In genomic region chr4:14095881-14096280, GRCh38 we compare ENCODE assay signal across 25 cellular contexts.
DNase-seq lines count a peak whose midpoint lies in the region; ATAC-seq and TF ChIP-seq lines count a peak whose summit lies in the region.
"Had no signal": no experiment of that assay in that cellular context is flagged by ENCODE, and none has a peak within 500 bp of the region (broad histone marks: within the 10 kb centered on the region; RNA-seq: fewer than 3 reads in every experiment).

No MANE protein-coding gene starts in this region.

- peak overlapping the region; percentile 48; the same call in 1 of the 2 replicates for H3K4me3 Mint-ChIP-seq in HFFc6
- H3K4me3 Mint-ChIP-seq: CD4-positive, alpha-beta memory T cell had no signal

- H2AFZ ChIP-seq in ACC112 (ENCODE audit: low read length, unreplicated experiment): no peak overlapping the region
- H2AFZ ChIP-seq in osteoblast (ENCODE audit: low read length): no peak overlapping the region
- H2AFZ ChIP-seq in mesenchymal stem cell (ENCODE audit: low read depth, low read length): no peak overlapping the region

- no peak overlapping the region for H2AK5ac ChIP-seq in mesenchymal stem cell (ENCODE audit: low read length, severe bottlenecking)

- no peak overlapping the region for H4K91ac ChIP-seq in mesenchymal stem cell (ENCODE audit: low read length)

- H3K36me3 Mint-ChIP-seq in HFFc6 (ENCODE audit: low read depth): peaks cover 12% of the 10 kb centered on the region; the same call in 1 of the 2 replicates
- H3K36me3 Mint-ChIP-seq: CD4-positive, alpha-beta memory T cell had no signal

- H4K8ac ChIP-seq in mesenchymal stem cell (ENCODE audit: low read length): no peak overlapping the region

- no peaks in the 10 kb centered on the region for H3K79me1 ChIP-seq in mesenchymal stem cell (replicated peaks; ENCODE audit: low read length, poor library complexity, severe bottlenecking)

- TF ChIP-seq CTCF in HFFc6 (IDR thresholded peaks at IDR 0.05): no peak
- TF ChIP-seq CTCF in osteoblast (IDR thresholded peaks at IDR 0.05; ENCODE audit: extremely low read depth, low read depth, low read length): no peak
- no peak for TF ChIP-seq CTCF in left lung (IDR thresholded peaks at IDR 0.05)

- no peak overlapping the region for H3K18ac ChIP-seq in mesenchymal stem cell (ENCODE audit: low read depth in 1 of 2, low read length in 2 of 2)

- H3K27me3 ChIP-seq in ACC112 (ENCODE audit: insufficient read depth, low read length): no peaks in the 10 kb centered on the region
- H3K27me3 ChIP-seq in osteoblast (ENCODE audit: insufficient read depth, low read length): no peaks in the 10 kb centered on the region
- H3K27me3 ChIP-seq in left lung: no peaks in the 10 kb centered on the region
- no peaks in the 10 kb centered on the region for H3K27me3 ChIP-seq in mesenchymal stem cell (ENCODE audit: control insufficient read depth in 1 of 2, insufficient read depth in 1 of 2, low read length in 2 of 2)
- H3K27me3 ChIP-seq: MG63 had no signal

- H3K9me3 Mint-ChIP-seq in HFFc6: peaks cover 9% of the 10 kb centered on the region; the same call in 1 of the 2 replicates

- intact Hi-C loops in left lung (cut with DNase I): no loop called here

- H2BK5ac ChIP-seq in mesenchymal stem cell (ENCODE audit: low read depth, low read length, poor library complexity, severe bottlenecking): no peak overlapping the region

- H2BK15ac ChIP-seq in mesenchymal stem cell (ENCODE audit: low read depth, poor library complexity, severe bottlenecking): no peak overlapping the region

- H3K14ac ChIP-seq in mesenchymal stem cell (ENCODE audit: low read length in 2 of 2): no peak overlapping the region

- H3K27me3 Mint-ChIP-seq in HFFc6 (ENCODE audit: insufficient read depth): no peaks in the 10 kb centered on the region

- no CpG with 5 or more reads among the region's 1 CpG for whole genome bisulfite sequencing in mesenchymal stem cell

- H3K79me2 ChIP-seq in ACC112 (ENCODE audit: control insufficient read depth, insufficient read depth, low read length, unreplicated experiment) (no peaks in the 10 kb centered on the region), osteoblast (ENCODE audit: insufficient read depth, low read length) (no peaks in the 10 kb centered on the region)

- H3K27ac Mint-ChIP-seq in HFFc6: peak overlapping the region; percentile 86
- H3K27ac Mint-ChIP-seq: CD4-positive, alpha-beta memory T cell had no signal

- H4K20me1 ChIP-seq in osteoblast (ENCODE audit: insufficient read depth, low read length): no peaks in the 10 kb centered on the region

- H2BK12ac ChIP-seq in mesenchymal stem cell (ENCODE audit: low read length in 2 of 2): no peak overlapping the region

- peaks cover 8% of the 10 kb centered on the region; the same call in 1 of the 2 replicates for H3K36me3 ChIP-seq in ACC112 (ENCODE audit: insufficient read depth, low read length)
- no peaks in the 10 kb centered on the region for H3K36me3 ChIP-seq in osteoblast (ENCODE audit: insufficient read depth, low read length)
- H3K36me3 ChIP-seq in left lung: no peaks in the 10 kb centered on the region
- H3K36me3 ChIP-seq in mesenchymal stem cell (ENCODE audit: control insufficient read depth in 1 of 2, insufficient read depth in 2 of 2, low read depth in 1 of 2, low read length in 2 of 2): no peaks in the 10 kb centered on the region
- H3K36me3 ChIP-seq: MG63 had no signal

- DNase-seq in HFFc6: no peak
- DNase-seq in brain pericyte (ENCODE audit: low read depth, low spot score): peak; percentile 5
- DNase-seq in osteoblast (ENCODE audit: insufficient read length, low spot score, missing footprints): no peak
- no peak for DNase-seq in left lung
- DNase-seq in ecto neural progenitor cell (ENCODE audit: low spot score): no peak
- DNase-seq in mesenchymal stem cell: no peak
- DNase-seq: C1 segment of cervical spinal cord; CD4-positive, alpha-beta memory T cell; COR-L47; DMS53; GF-D8; H7; KG1; NCI-H1105 treated with DMSO at 0.1 percent for 48 hours; NCI-H2029 treated with DMSO at 0.1 percent for 48 hours; NCI-H446 treated with DMSO at 0.1 percent for 48 hours; NCI-H526; NCI-H82; SHP77; SW 1271 had no signal

- H3K9me3 ChIP-seq in osteoblast (ENCODE audit: low read depth, low read length) (no peaks in the 10 kb centered on the region), left lung (no peaks in the 10 kb centered on the region), mesenchymal stem cell (ENCODE audit: control insufficient read depth, low read length) (peaks cover 7% of the 10 kb centered on the region)
- H3K9me3 ChIP-seq: MG63 had no signal

- H3K4me3 ChIP-seq in ACC112 (ENCODE audit: low read depth, low read length) (no peak overlapping the region), osteoblast (ENCODE audit: insufficient read depth, low read length) (no peak overlapping the region), left lung (no peak overlapping the region), mesenchymal stem cell (ENCODE audit: insufficient read depth in 1 of 2, low read depth in 1 of 2, low read length in 2 of 2) (no peak overlapping the region)
- H3K4me3 ChIP-seq: MG63 had no signal

- H2BK120ac ChIP-seq in mesenchymal stem cell (ENCODE audit: low read depth, low read length): no peak overlapping the region

- H3K23ac ChIP-seq in mesenchymal stem cell (ENCODE audit: low read length in 2 of 2): no peak overlapping the region

- H3K4me1 Mint-ChIP-seq in HFFc6 (ENCODE audit: low read depth): peaks cover 68% of the 10 kb centered on the region
- H3K4me1 Mint-ChIP-seq: CD4-positive, alpha-beta memory T cell had no signal

- no peak for ATAC-seq in left lung
- no peak for ATAC-seq in HG03354 (IDR thresholded peaks at IDR 0.05; ENCODE audit: poor library complexity, severe bottlenecking, unreplicated experiment)
- ATAC-seq: Panc1 had no signal

- no peak overlapping the region for H3K4ac ChIP-seq in mesenchymal stem cell (ENCODE audit: low read depth in 1 of 2, low read length in 2 of 2)

- H3K4me2 ChIP-seq in osteoblast (ENCODE audit: insufficient read depth, low read length) (no peak overlapping the region), mesenchymal stem cell (ENCODE audit: low read length, poor library complexity, severe bottlenecking) (no peak overlapping the region)

- peaks cover 32% of the 10 kb centered on the region for H3K4me1 ChIP-seq in ACC112 (ENCODE audit: control insufficient read depth, insufficient read depth, low read length, unreplicated experiment)
- peaks cover 24% of the 10 kb centered on the region for H3K4me1 ChIP-seq in osteoblast (ENCODE audit: insufficient read depth, low read length)
- H3K4me1 ChIP-seq in left lung: no peaks in the 10 kb centered on the region
- H3K4me1 ChIP-seq in mesenchymal stem cell (ENCODE audit: control insufficient read depth, insufficient read depth, low read depth, low read length): no peaks in the 10 kb centered on the region

- no peak overlapping the region for H3K9ac ChIP-seq in mesenchymal stem cell (ENCODE audit: low read length)

- H3K27ac ChIP-seq in ACC112 (ENCODE audit: low read depth, low read length) (peak overlapping the region; percentile 82), osteoblast (ENCODE audit: low read depth, low read length) (peak overlapping the region; percentile 83), left lung (no peak overlapping the region), mesenchymal stem cell (ENCODE audit: low read length, poor library complexity, severe bottlenecking) (no peak overlapping the region)
- H3K27ac ChIP-seq: RWPE1 had no signal

Comparison
In these comparisons a context has a peak if more than half of its experiments do, and no peak if none do; other contexts are left out.
1. H3K27ac ChIP-seq: peak in ACC112 (single experiment) and osteoblast (single experiment); none in left lung (0 of 2) and mesenchymal stem cell (single experiment).